In the genomic region with DNA sequence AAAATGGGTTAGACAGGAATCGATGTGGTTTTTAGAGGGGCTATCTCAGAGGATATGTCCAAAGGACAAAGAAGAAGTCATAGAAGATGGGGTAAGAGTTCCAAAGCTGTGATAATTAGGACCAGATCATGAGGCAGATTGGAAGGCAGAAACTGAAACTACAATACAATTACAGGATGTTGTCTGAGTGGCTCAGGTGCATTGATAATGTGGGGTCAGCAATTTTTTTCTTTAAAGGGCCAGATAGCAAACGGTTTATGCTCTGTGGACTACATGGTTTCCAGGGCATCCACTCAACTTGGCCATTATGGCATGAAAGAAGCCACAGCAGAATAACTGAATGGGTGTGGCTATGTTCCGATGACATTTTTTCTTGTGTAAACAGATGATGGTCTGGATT, we compare ENCODE assay signal across 24 cellular contexts.
A peak's percentile ranks its signal among the peaks of the same experiment; 100 is the strongest.
DNase-seq lines count a peak whose midpoint lies in the region; ATAC-seq, FAIRE-seq and TF ChIP-seq lines count a peak whose summit lies in the region.
"Had no signal": no experiment of that assay in that cellular context is flagged by ENCODE, and none has a peak within 500 bp of the region (broad histone marks: within the 10 kb centered on the region; RNA-seq: fewer than 3 reads in every experiment).

No MANE protein-coding gene starts in this region.

- H3K4me3 ChIP-seq in A549 = no peak overlapping the region
- H3K4me3 ChIP-seq in ACC112 (ENCODE audit: low read depth, low read length) = 0 out of 2 replicates have a peak overlapping the region, but pooled peaks have one; percentile 18
- H3K4me3 ChIP-seq in MM.1S (ENCODE audit: low read length) = no peak overlapping the region
- H3K4me3 ChIP-seq: BLaER1, GM12878, MG63, SK-N-MC had no signal

- H4K20me1 ChIP-seq in MM.1S (ENCODE audit: insufficient read depth, low read length) = no peaks in the 10 kb centered on the region
- H4K20me1 ChIP-seq: BLaER1 had no signal

- TF ChIP-seq CTCF in A549 (IDR thresholded peaks at IDR 0.05) = no peak
- TF ChIP-seq CTCF in MM.1S (IDR thresholded peaks at IDR 0.05; ENCODE audit: low read length) = no peak

- TF ChIP-seq POLR2A in A549 (IDR thresholded peaks at IDR 0.05; ENCODE audit: low read length) = no peak

- no peak overlapping the region for H3K9ac ChIP-seq in MM.1S (ENCODE audit: low read length)
- H3K9ac ChIP-seq: BLaER1 had no signal

- no peak for TF ChIP-seq RAD21 in A549 (conservative IDR thresholded peaks at IDR 0.05 in 1 of 2, IDR thresholded peaks at IDR 0.05 in 1 of 2)

- H3K9me2 ChIP-seq in MM.1S (replicated peaks; ENCODE audit: insufficient read depth, low read length) = no peaks in the 10 kb centered on the region

- H3F3A ChIP-seq in MM.1S (ENCODE audit: insufficient read depth, low read length) = no peaks in the 10 kb centered on the region

- ATAC-seq in A549 (no peak), GM21360 (IDR thresholded peaks at IDR 0.05; ENCODE audit: unreplicated experiment) (no peak)
- ATAC-seq: GM12878, HCT116, Panc1 had no signal

- DNase-seq in A549 (ENCODE audit: low read depth in 1 of 2, low spot score in 1 of 2) = no peak
- DNase-seq in MM.1S = peak; percentile 83
- peak; percentile 72 for DNase-seq in RPMI8226
- no peak for DNase-seq in activated CD8-positive, alpha-beta memory T cell treated with anti-CD3 and anti-CD28 coated beads for 24 hours
- DNase-seq in cardiac septum (ENCODE audit: low spot score) = no peak
- DNase-seq: ACHN; CD4-positive, CD25-positive, alpha-beta regulatory T cell; DMS79; EL; GDM1; MG63; NCI-H2029 treated with DMSO at 0.1 percent for 48 hours; NCI-H446 treated with DMSO at 0.1 percent for 48 hours; NCI-H526; SHP77 treated with DMSO at 0.1 percent for 48 hours; T-helper 9 cell had no signal

- H3K36me3 ChIP-seq in ACC112 (ENCODE audit: insufficient read depth, low read length) (no peaks in the 10 kb centered on the region), MM.1S (replicated peaks; ENCODE audit: insufficient read depth, low read length) (no peaks in the 10 kb centered on the region)
- H3K36me3 ChIP-seq: BLaER1, MG63 had no signal

- POLR2A ChIA-PET in A549 (lab: Yijun Ruan, JAX) = no interaction called here

- H3K27me3 ChIP-seq in ACC112 (ENCODE audit: insufficient read depth, low read length) (no peaks in the 10 kb centered on the region), MM.1S (replicated peaks; ENCODE audit: insufficient read depth, low read length) (no peaks in the 10 kb centered on the region)
- H3K27me3 ChIP-seq: BLaER1, MG63 had no signal

- WGBS in A549 (ENCODE audit: missing lambda C conversion rate) = 33% methylated on average over 3 of the region's 3 CpGs

- intact Hi-C loops in cardiac septum (cut with DNase I) = no loop called here

- H3K79me2 ChIP-seq in ACC112 (ENCODE audit: control insufficient read depth, insufficient read depth, low read length, unreplicated experiment) (no peaks in the 10 kb centered on the region), MM.1S (ENCODE audit: low read length) (no peaks in the 10 kb centered on the region)

- no peaks in the 10 kb centered on the region for H3K4me1 ChIP-seq in A549
- H3K4me1 ChIP-seq in ACC112 (ENCODE audit: control insufficient read depth, insufficient read depth, low read length, unreplicated experiment) = peaks cover 6% of the 10 kb centered on the region
- H3K4me1 ChIP-seq in MM.1S (ENCODE audit: low read length) = peaks cover 9% of the 10 kb centered on the region
- H3K4me1 ChIP-seq: BLaER1 had no signal

- FAIRE-seq in A549 (lab: Jason Lieb, UNC) = no peak
- FAIRE-seq: GM12878, H1 had no signal

- H3K27ac ChIP-seq in A549 = no peak overlapping the region
- no peak overlapping the region for H3K27ac ChIP-seq in ACC112 (ENCODE audit: low read depth, low read length)
- H3K27ac ChIP-seq in MM.1S (ENCODE audit: low read length) = peak overlapping the region; percentile 45; the same call in 1 of the 2 replicates
- H3K27ac ChIP-seq: BLaER1, SK-N-MC had no signal

- H3K9me3 ChIP-seq in A549 (no peaks in the 10 kb centered on the region), MM.1S (replicated peaks; ENCODE audit: insufficient read depth, low read length) (no peaks in the 10 kb centered on the region)
- H3K9me3 ChIP-seq: BLaER1, MG63 had no signal

- no peak for TF ChIP-seq EP300 in A549 (IDR thresholded peaks at IDR 0.05)

- CTCF ChIA-PET in A549 (lab: Yijun Ruan, JAX) = no interaction called here

- no peak overlapping the region for H2AFZ ChIP-seq in ACC112 (ENCODE audit: low read length, unreplicated experiment)
- peak overlapping the region; percentile 50; the same call in 1 of the 2 replicates for H2AFZ ChIP-seq in MM.1S (ENCODE audit: low read length)

- H3K4me2 ChIP-seq in A549 (no peak overlapping the region), MM.1S (ENCODE audit: low read depth, low read length) (peak overlapping the region; percentile 24)
- H3K4me2 ChIP-seq: BLaER1 had no signal

TF ChIP-seq in A549, 52 proteins besides CTCF, POLR2A, EP300 and RAD21:
- no peak for TF ChIP-seq RNF2 (IDR thresholded peaks at IDR 0.05; ENCODE audit: borderline replicate concordance, low read depth)
- peak; percentile 76 for TF ChIP-seq MAFK (IDR thresholded peaks at IDR 0.05; ENCODE audit: partially characterized antibody)

Comparison
In these comparisons a context has a peak if more than half of its experiments do, and no peak if none do; other contexts are left out.
1. DNase-seq: peak in MM.1S (single experiment) and RPMI8226 (single experiment); none in A549 (0 of 2), activated CD8-positive, alpha-beta memory T cell treated with anti-CD3 and anti-CD28 coated beads for 24 hours (single experiment) and cardiac septum (single experiment).